8 cellular contexts compared by ENCODE assay signal in genomic region chr5:55534436-55535198, GRCh38. TPM values are rescaled to one million over a fixed set of nuclear protein-coding genes. Genes with fewer than 3 reads are reported as not detected.
DNase-seq lines count a peak whose midpoint lies in the region; TF ChIP-seq lines count a peak whose summit lies in the region.

Gene PLPP1 (minus strand): TSS chr5:55534964. CDS start chr5:55534629, 335 bp downstream.

- H3F3A ChIP-seq in SK-N-SH (replicated peaks; ENCODE audit: insufficient read depth): peaks cover 10% of the 10 kb centered on the region

- peaks cover 12% of the 10 kb centered on the region; the same call in 1 of the 2 replicates for H3K4me1 ChIP-seq in ES-I3 (ENCODE audit: insufficient read depth, low read length)
- H3K4me1 ChIP-seq in SK-N-SH (ENCODE audit: control insufficient read depth in 1 of 2, insufficient read depth in 2 of 2, low read depth in 1 of 2, low read length in 1 of 2): peaks cover 0 to 6% of the 10 kb centered on the region in 2 experiments; a peak in 2 of 4 replicates
- H3K4me1 ChIP-seq in suprapubic skin: peaks cover 13% of the 10 kb centered on the region

- H2AFZ ChIP-seq in SK-N-SH (ENCODE audit: low read depth): peak within 1 kb of the TSS; percentile 96

- CTCF ChIA-PET in SK-N-SH (lab: Yijun Ruan, JAX): interaction anchor here (1.0 kb wide), 1 partner anchor 108 kb away, joined by 3 read pairs; no protein-coding TSS in a partner anchor

- peak within 1 kb of the TSS; percentile 94 to 95 for H3K27ac ChIP-seq in SK-N-SH (ENCODE audit: low read depth in 2 of 2, low read length in 1 of 2)
- H3K27ac ChIP-seq in suprapubic skin: peak within 1 kb of the TSS; percentile 90

- TF ChIP-seq EP300 in SK-N-SH (IDR thresholded peaks at IDR 0.05; ENCODE audit: borderline replicate concordance in 1 of 2, low read depth in 1 of 2, low read length in 1 of 2) (no peak), suprapubic skin (IDR thresholded peaks at IDR 0.05) (no peak)

- H3K27me3 ChIP-seq in SK-N-SH (ENCODE audit: insufficient read depth) (no peaks in the 10 kb centered on the region), suprapubic skin (no peaks in the 10 kb centered on the region)

- H3K9me3 ChIP-seq in ES-I3 (ENCODE audit: control insufficient read depth, insufficient read depth, low read length): no peaks in the 10 kb centered on the region
- no peaks in the 10 kb centered on the region for H3K9me3 ChIP-seq in SK-N-SH
- no peaks in the 10 kb centered on the region for H3K9me3 ChIP-seq in suprapubic skin

- H3K9me2 ChIP-seq in SK-N-SH: no peaks in the 10 kb centered on the region

- no peaks in the 10 kb centered on the region; the same call in 1 of the 2 replicates for H3K36me3 ChIP-seq in ES-I3 (ENCODE audit: insufficient read depth, low read length)
- H3K36me3 ChIP-seq in SK-N-SH (replicated peaks in 1 of 2; ENCODE audit: control insufficient read depth in 1 of 2, insufficient read depth in 2 of 2, low read length in 1 of 2): peaks cover 0 to 3% of the 10 kb centered on the region in 2 experiments
- no peaks in the 10 kb centered on the region for H3K36me3 ChIP-seq in suprapubic skin

- peaks cover 6% of the 10 kb centered on the region; the same call in 1 of the 2 replicates for H4K20me1 ChIP-seq in SK-N-SH (ENCODE audit: insufficient read depth)

- peak in 1 of 2 donors; percentile 91 for TF ChIP-seq POLR2A in suprapubic skin (IDR thresholded peaks at IDR 0.05)

- peak within 1 kb of the TSS; percentile 74 for H3K4me2 ChIP-seq in SK-N-SH

- TF ChIP-seq RAD21 in SK-N-SH (IDR thresholded peaks at IDR 0.05; ENCODE audit: low read length): no peak

- POLR2A ChIA-PET in SK-N-SH (lab: Yijun Ruan, JAX): interaction anchor here (0.6 to 1.3 kb wide), 3 partner anchors 59 to 157 kb away, joined by 3 to 5 read pairs (median 3); no protein-coding TSS in a partner anchor

- H3K4me3 ChIP-seq in SK-N-SH (ENCODE audit: low read depth in 2 of 2, low read length in 1 of 2) (peak within 1 kb of the TSS; percentile 74 to 87), suprapubic skin (peak within 1 kb of the TSS; percentile 64)

- DNase-seq in GOT3 (lab: John Stamatoyannopoulos, UW): peak; percentile 73
- peak; percentile 89 for DNase-seq in LoVo (ENCODE audit: low spot score)
- DNase-seq in SK-N-SH: peak; percentile 98
- peak; percentile 85 for DNase-seq in activated naive CD4-positive, alpha-beta T cell treated with anti-CD3 and anti-CD28 coated beads, Interleukin-2, amount 50 U/mL, for 16 hours
- peak; percentile 96 for DNase-seq in germinal center (ENCODE audit: low spot score)
- peak; percentile 94 for DNase-seq in occipital lobe (lab: John Stamatoyannopoulos, UW)
- DNase-seq in suprapubic skin (ENCODE audit: low spot score in 2 of 2): peak; percentile 91 to 94

- TF ChIP-seq CTCF in SK-N-SH (IDR thresholded peaks at IDR 0.05) (no peak), suprapubic skin (IDR thresholded peaks at IDR 0.05) (no peak)

- peaks cover 42% of the 10 kb centered on the region for H3K79me2 ChIP-seq in SK-N-SH (ENCODE audit: insufficient read depth)

- H3K9ac ChIP-seq in ES-I3 (ENCODE audit: low read depth, low read length) (peak within 1 kb of the TSS; percentile 89), SK-N-SH (peak within 1 kb of the TSS; percentile 92)

- WGBS in SK-N-SH (ENCODE audit: low lambda C conversion rate): 0% methylated on average over 7 of the region's 91 CpGs
- no CpG with 5 or more reads among the region's 91 CpGs for WGBS in suprapubic skin

TF ChIP-seq in SK-N-SH, 30 proteins besides CTCF, POLR2A, EP300 and RAD21:
- TF ChIP-seq NRF1 (IDR thresholded peaks at IDR 0.05; ENCODE audit: low read depth, low read length) (peak; percentile 53), POLR2AphosphoS5 (IDR thresholded peaks at IDR 0.05; ENCODE audit: low read depth, low read length) (peak; percentile 90), MXI1 (IDR thresholded peaks at IDR 0.05; ENCODE audit: low read depth, low read length) (peak; percentile 53; the same call in 1 of the 2 replicates), REST (IDR thresholded peaks at IDR 0.05; ENCODE audit: low read depth, low read length) (no peak), CHD2 (IDR thresholded peaks at IDR 0.05; ENCODE audit: low read length, partially characterized antibody) (peak; percentile 33), FOXJ3 (CRISPR knock-in tag; IDR thresholded peaks at IDR 0.05) (no peak; the same call in 1 of the 2 replicates), YY1 (IDR thresholded peaks at IDR 0.05; ENCODE audit: low read depth) (peak; percentile 92), TEAD4 (IDR thresholded peaks at IDR 0.05; ENCODE audit: borderline replicate concordance, insufficient read depth) (no peak)
- TF ChIP-seq, protein P1, sequence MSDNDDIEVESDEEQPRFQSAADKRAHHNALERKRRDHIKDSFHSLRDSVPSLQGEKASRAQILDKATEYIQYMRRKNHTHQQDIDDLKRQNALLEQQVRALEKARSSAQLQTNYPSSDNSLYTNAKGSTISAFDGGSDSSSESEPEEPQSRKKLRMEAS (IDR thresholded peaks at IDR 0.05; ENCODE audit: low read depth): peak; percentile 36

RNA-seq across cellular contexts. Expression of gene PLPP1, which starts in this region (rescaled TPM):
- 32.8 and 37.5 TPM in 2 replicates for polyA plus RNA-seq in SK-N-SH (2012; rRNA removed)
- 35.9 and 37.2 TPM in 2 replicates for polyA plus RNA-seq in SK-N-SH (2012; cell fraction: cytosol; rRNA removed)
- polyA plus RNA-seq in SK-N-SH (2012; cell fraction: nucleus; rRNA removed): 29.0 and 70.5 TPM in 2 replicates
- total RNA-seq in occipital lobe (31.5 TPM), suprapubic skin (10 to 100 TPM; 57.8 to 81.6 (median 69.1) TPM)

Comparison
In these comparisons a context has a peak if more than half of its experiments do, and no peak if none do; other contexts are left out.
1. Peak in every context shown above with its lines: DNase-seq, H3K4me3 ChIP-seq and H3K27ac ChIP-seq.